Comparison of ENCODE assay signal across 1 cellular context in the genomic region with DNA sequence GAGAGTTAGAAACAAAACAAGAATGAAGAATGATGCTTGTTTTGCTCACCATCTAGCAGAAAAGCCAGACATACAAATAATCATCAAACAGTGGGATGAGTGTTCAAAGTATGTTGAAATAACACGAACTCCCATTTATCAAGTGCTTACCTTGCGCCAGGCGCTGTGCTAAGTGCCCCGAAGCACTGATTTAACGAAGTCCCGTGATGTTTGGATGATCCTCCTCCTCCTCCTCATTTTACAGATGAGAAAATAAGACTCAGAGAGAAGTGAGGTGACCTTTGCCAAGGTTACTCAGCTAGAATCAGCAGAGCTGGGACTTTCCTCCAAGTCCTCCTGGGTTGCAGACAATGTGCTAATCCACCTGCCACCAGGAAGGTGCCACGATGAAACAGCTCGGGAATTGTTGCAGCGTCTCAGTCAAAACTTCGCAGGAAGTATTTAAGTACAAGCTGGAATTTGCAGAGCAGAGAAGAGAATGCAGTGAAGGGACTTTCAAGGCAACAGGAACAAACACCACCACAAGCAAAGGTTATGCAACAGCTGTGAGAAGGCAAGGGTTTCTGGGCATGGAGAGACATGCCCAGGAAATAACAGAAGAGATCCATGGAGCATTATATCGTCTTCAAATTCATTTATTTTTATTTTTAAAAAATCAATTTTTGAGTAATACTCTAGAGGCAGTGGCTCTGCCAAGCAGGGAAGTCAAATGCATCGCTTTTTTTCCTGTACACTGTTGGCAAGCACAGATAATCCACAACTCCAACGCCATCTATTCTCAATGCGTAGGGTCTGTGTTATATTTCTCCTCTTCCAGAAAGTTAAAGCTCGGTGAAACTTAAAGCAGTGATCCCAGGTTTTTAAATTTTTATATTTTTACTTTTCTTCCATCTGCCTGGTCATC.
TF ChIP-seq lines count a peak whose summit lies in the region.

No MANE protein-coding gene starts in this region.

TF ChIP-seq in WTC11, 78 proteins besides CTCF, POLR2A, EP300 and RAD21:
- TF ChIP-seq, protein P1, sequence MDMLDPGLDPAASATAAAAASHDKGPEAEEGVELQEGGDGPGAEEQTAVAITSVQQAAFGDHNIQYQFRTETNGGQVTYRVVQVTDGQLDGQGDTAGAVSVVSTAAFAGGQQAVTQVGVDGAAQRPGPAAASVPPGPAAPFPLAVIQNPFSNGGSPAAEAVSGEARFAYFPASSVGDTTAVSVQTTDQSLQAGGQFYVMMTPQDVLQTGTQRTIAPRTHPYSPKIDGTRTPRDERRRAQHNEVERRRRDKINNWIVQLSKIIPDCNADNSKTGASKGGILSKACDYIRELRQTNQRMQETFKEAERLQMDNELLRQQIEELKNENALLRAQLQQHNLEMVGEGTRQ (CRISPR knock-in tag; IDR thresholded peaks at IDR 0.05), result no peak
- TF ChIP-seq GABPB1 (CRISPR knock-in tag; IDR thresholded peaks at IDR 0.05), result peak; percentile 70
TF ChIP-seq in WTC11: peak in this region for 1.
